In genomic region chr6:11092654-11093053, GRCh38 we compare ENCODE assay signal across 1 cellular context.
TF ChIP-seq lines count a peak whose summit lies in the region.

No MANE protein-coding gene starts in this region.

TF ChIP-seq in HepG2, 621 proteins besides CTCF, POLR2A, EP300 and RAD21:
- TF ChIP-seq KAT7 (CRISPR knock-in tag; IDR thresholded peaks at IDR 0.05; ENCODE audit: borderline replicate concordance), result no peak
- no peak for TF ChIP-seq ZNF282 (IDR thresholded peaks at IDR 0.05; ENCODE audit: partially characterized antibody)
- TF ChIP-seq GLMP (CRISPR knock-in tag; IDR thresholded peaks at IDR 0.05; ENCODE audit: borderline replicate concordance), result no peak
- TF ChIP-seq SNAI1 (CRISPR knock-in tag; IDR thresholded peaks at IDR 0.05; ENCODE audit: borderline replicate concordance), result 0 out of 2 replicates have a peak, but pooled peaks have one; percentile 44
- 0 out of 2 replicates have a peak, but pooled peaks have one; percentile 9 for TF ChIP-seq MTF2 (CRISPR knock-in tag; IDR thresholded peaks at IDR 0.05; ENCODE audit: borderline replicate concordance)
- TF ChIP-seq ZKSCAN1 (IDR thresholded peaks at IDR 0.05; ENCODE audit: low read length), result peak; percentile 85
